Comparison of ENCODE assay signal across 29 cellular contexts in genomic region chr7:104089622-104090021, GRCh38.
DNase-seq lines count a peak whose midpoint lies in the region; ATAC-seq and TF ChIP-seq lines count a peak whose summit lies in the region.
"Had no signal": no experiment of that assay in that cellular context is flagged by ENCODE, and none has a peak within 500 bp of the region (broad histone marks: within the 10 kb centered on the region; RNA-seq: fewer than 3 reads in every experiment).

No MANE protein-coding gene starts in this region.

- H2AFZ ChIP-seq in neuronal stem cell (ENCODE audit: low read length), result peak overlapping the region; percentile 27

- ATAC-seq in GM19452 (IDR thresholded peaks at IDR 0.05; ENCODE audit: unreplicated experiment), result no peak
- no peak for ATAC-seq in GM21367 (IDR thresholded peaks at IDR 0.05; ENCODE audit: unreplicated experiment)
- ATAC-seq: activated naive CD8-positive, alpha-beta T cell treated with anti-CD3 and anti-CD28 coated beads, Interleukin-2, amount 50 U/mL, for 24 hours; foreskin keratinocyte; heart left ventricle; left ventricle myocardium superior; PC-3; sciatic nerve had no signal

- BruUV-seq in Caco-2 (replicated peaks; lab: Mats Ljungman, UMichigan), result no TSS peak

- TF ChIP-seq CTCF in Caco-2 (IDR thresholded peaks at IDR 0.05; ENCODE audit: insufficient read depth in 1 of 2, low read depth in 1 of 2, low read length in 1 of 2, severe bottlenecking in 1 of 2, unreplicated experiment in 1 of 2) (no peak), VCaP (conservative IDR thresholded peaks at IDR 0.05) (no peak)

- no peak overlapping the region for H2AK5ac ChIP-seq in neuronal stem cell (ENCODE audit: low read depth, low read length)

- no CpG with 5 or more reads among the region's 2 CpGs for whole genome bisulfite sequencing in neuronal stem cell (ENCODE audit: extremely low coverage in 2 of 2, insufficient read length in 2 of 2, insufficient replicate concordance in 1 of 2), 2 donors

- intact Hi-C loops in Caco-2 (cut with micrococcal nuclease; ENCODE audit: unreplicated experiment), result loop anchor here (1.0 to 5.0 kb wide), 3 partner anchors 24 to 567 kb away; no protein-coding TSS in a partner anchor

- no peak overlapping the region for H3K4me3 Mint-ChIP-seq in Caco-2 (ENCODE audit: unreplicated experiment)
- H3K4me3 Mint-ChIP-seq in T-helper 2 cell treated with Interferon-gamma antibody and Interleukin-4, amounts not matched to agents 5 μg/mL and 100 μg/mL, for 36 hours, result no peak overlapping the region
- H3K4me3 Mint-ChIP-seq: activated CD4-positive, alpha-beta memory T cell treated with anti-CD3 and anti-CD28 coated beads for 36 hours; activated naive CD8-positive, alpha-beta T cell treated with anti-CD3 and anti-CD28 coated beads, Interleukin-2, amount 50 U/mL, for 24 hours; dendritic cell treated with granulocyte-macrophage colony-stimulating factor and Interleukin-4, amounts not matched to agents 40 ng/mL and 50 ng/mL, for 4 days; HFFc6; IgD-negative memory B cell; T-helper 1 cell treated with Interleukin-12 subunit alpha and Interleukin-12 subunit beta and Interleukin-4 antibody, amounts not matched to agents 30 μg/mL and 1 μg/mL, for 36 hours had no signal

- no peak overlapping the region for H4K91ac ChIP-seq in neuronal stem cell (ENCODE audit: low read depth, low read length, poor library complexity)

- H3K9me3 ChIP-seq in Caco-2 (peaks cover 4% of the 10 kb centered on the region), neuronal stem cell (replicated peaks in 1 of 2; ENCODE audit: control insufficient read depth in 2 of 2, insufficient read depth in 1 of 2, low read depth in 1 of 2, low read length in 2 of 2) (no peaks in the 10 kb centered on the region)
- H3K9me3 ChIP-seq: esophagus muscularis mucosa, stomach, tibial artery, vagina had no signal

- peaks cover 9% of the 10 kb centered on the region for H3K36me3 Mint-ChIP-seq in Caco-2 (ENCODE audit: insufficient read depth, unreplicated experiment)
- H3K36me3 Mint-ChIP-seq in T-helper 2 cell treated with Interferon-gamma antibody and Interleukin-4, amounts not matched to agents 5 μg/mL and 100 μg/mL, for 36 hours (ENCODE audit: low read depth), result no peaks in the 10 kb centered on the region
- H3K36me3 Mint-ChIP-seq: activated CD4-positive, alpha-beta memory T cell treated with anti-CD3 and anti-CD28 coated beads for 36 hours had no signal

- H3K27ac ChIP-seq in VCaP (peak overlapping the region; percentile 59), neuronal stem cell (replicated peaks; ENCODE audit: low read length) (no peak overlapping the region)
- H3K27ac ChIP-seq: esophagus muscularis mucosa, foreskin keratinocyte, heart left ventricle, SK-N-MC, stomach, tibial artery, vagina had no signal

- H3K9me3 Mint-ChIP-seq in Caco-2 (ENCODE audit: unreplicated experiment), result peaks cover 7% of the 10 kb centered on the region
- no peaks in the 10 kb centered on the region for H3K9me3 Mint-ChIP-seq in T-helper 2 cell treated with Interferon-gamma antibody and Interleukin-4, amounts not matched to agents 5 μg/mL and 100 μg/mL, for 36 hours
- H3K9me3 Mint-ChIP-seq: activated CD4-positive, alpha-beta memory T cell treated with anti-CD3 and anti-CD28 coated beads for 36 hours; activated naive CD8-positive, alpha-beta T cell treated with anti-CD3 and anti-CD28 coated beads, Interleukin-2, amount 50 U/mL, for 24 hours; dendritic cell treated with granulocyte-macrophage colony-stimulating factor and Interleukin-4, amounts not matched to agents 40 ng/mL and 50 ng/mL, for 4 days; HFFc6; T-helper 1 cell treated with Interleukin-12 subunit alpha and Interleukin-12 subunit beta and Interleukin-4 antibody, amounts not matched to agents 30 μg/mL and 1 μg/mL, for 36 hours had no signal

- H4K8ac ChIP-seq in neuronal stem cell (ENCODE audit: low read depth, low read length), result no peak overlapping the region

- DNase-seq in Caco-2 (peak; percentile 46 to 60), NCI-H146 treated with DMSO at 0.1 percent for 48 hours (lab: John Stamatoyannopoulos, UW; ENCODE audit: unreplicated experiment) (peak; percentile 72), neuronal stem cell (ENCODE audit: low spot score) (peak; percentile 43)
- DNase-seq in T-helper 2 cell treated with Interferon-gamma antibody and Interleukin-4, amounts not matched to agents 5 μg/mL and 100 μg/mL, for 36 hours (ENCODE audit: low spot score), result no peak
- DNase-seq: activated CD4-positive, alpha-beta memory T cell treated with anti-CD3 and anti-CD28 coated beads for 36 hours; activated CD4-positive, CD25-positive, alpha-beta regulatory T cell treated with anti-CD3 and anti-CD28 coated beads, Interleukin-2, amount 50 U/mL, for 72 hours; activated naive CD4-positive, alpha-beta T cell; activated naive CD8-positive, alpha-beta T cell treated with anti-CD3 and anti-CD28 coated beads, Interleukin-2, amount 50 U/mL, for 24 hours; caudate nucleus; foreskin keratinocyte; heart left ventricle; HFFc6; islet precursor cell; left ventricle myocardium superior; NCI-H510A; PC-3; stomach; tibial artery had no signal

- POLR2A ChIA-PET in Caco-2 (lab: Charles Lee), result no interaction called here

- no peak overlapping the region for H3K9ac ChIP-seq in neuronal stem cell (ENCODE audit: low read depth, low read length, poor library complexity)

- H2BK5ac ChIP-seq in neuronal stem cell (ENCODE audit: low read length), result no peak overlapping the region

- no peak overlapping the region for H2BK12ac ChIP-seq in neuronal stem cell (ENCODE audit: low read length)

- H3K27ac Mint-ChIP-seq in Caco-2 (ENCODE audit: unreplicated experiment), result peak overlapping the region; percentile 43
- H3K27ac Mint-ChIP-seq in T-helper 2 cell treated with Interferon-gamma antibody and Interleukin-4, amounts not matched to agents 5 μg/mL and 100 μg/mL, for 36 hours, result no peak overlapping the region
- H3K27ac Mint-ChIP-seq: activated CD4-positive, alpha-beta memory T cell treated with anti-CD3 and anti-CD28 coated beads for 36 hours; activated naive CD8-positive, alpha-beta T cell treated with anti-CD3 and anti-CD28 coated beads, Interleukin-2, amount 50 U/mL, for 24 hours; dendritic cell treated with granulocyte-macrophage colony-stimulating factor and Interleukin-4, amounts not matched to agents 40 ng/mL and 50 ng/mL, for 4 days; HFFc6; IgD-negative memory B cell; progenitor cell of endocrine pancreas; T-helper 1 cell treated with Interleukin-12 subunit alpha and Interleukin-12 subunit beta and Interleukin-4 antibody, amounts not matched to agents 30 μg/mL and 1 μg/mL, for 36 hours had no signal

- no peaks in the 10 kb centered on the region for H3K27me3 Mint-ChIP-seq in Caco-2 (ENCODE audit: insufficient read depth, unreplicated experiment)
- H3K27me3 Mint-ChIP-seq in T-helper 2 cell treated with Interferon-gamma antibody and Interleukin-4, amounts not matched to agents 5 μg/mL and 100 μg/mL, for 36 hours (ENCODE audit: low read depth), result peaks cover 4% of the 10 kb centered on the region
- H3K27me3 Mint-ChIP-seq: dendritic cell treated with granulocyte-macrophage colony-stimulating factor and Interleukin-4, amounts not matched to agents 40 ng/mL and 50 ng/mL, for 4 days had no signal

- H3K4me3 ChIP-seq in Caco-2 (ENCODE audit: low read depth, low read length) (no peak overlapping the region), neuronal stem cell (ENCODE audit: low read length in 2 of 2) (no peak overlapping the region)
- H3K4me3 ChIP-seq: esophagus muscularis mucosa, heart left ventricle, SK-N-MC, stomach, tibial artery, vagina had no signal

- H3K4me1 ChIP-seq in Caco-2 (peaks cover 12% of the 10 kb centered on the region), neuronal stem cell (ENCODE audit: control insufficient read depth in 2 of 2, insufficient read depth in 1 of 2, low read depth in 1 of 2, low read length in 2 of 2) (peaks cover 2 to 5% of the 10 kb centered on the region in 2 donors)
- H3K4me1 ChIP-seq: esophagus muscularis mucosa, foreskin keratinocyte, heart left ventricle, stomach, tibial artery, vagina had no signal

- peaks cover 19% of the 10 kb centered on the region for H3K4me1 Mint-ChIP-seq in Caco-2 (ENCODE audit: low read depth, unreplicated experiment)
- no peaks in the 10 kb centered on the region for H3K4me1 Mint-ChIP-seq in T-helper 2 cell treated with Interferon-gamma antibody and Interleukin-4, amounts not matched to agents 5 μg/mL and 100 μg/mL, for 36 hours (ENCODE audit: low read depth)
- H3K4me1 Mint-ChIP-seq: activated naive CD8-positive, alpha-beta T cell treated with anti-CD3 and anti-CD28 coated beads, Interleukin-2, amount 50 U/mL, for 24 hours; IgD-negative memory B cell had no signal

- no peak overlapping the region for H3K14ac ChIP-seq in neuronal stem cell (ENCODE audit: low read length)

- no peak overlapping the region for H3K23ac ChIP-seq in neuronal stem cell (ENCODE audit: low read depth, low read length, poor library complexity)

- H3K18ac ChIP-seq in neuronal stem cell (ENCODE audit: low read length), result no peak overlapping the region

- no peak overlapping the region for H2BK15ac ChIP-seq in neuronal stem cell (ENCODE audit: low read length)

- no peak overlapping the region for H3K4me2 ChIP-seq in neuronal stem cell (ENCODE audit: insufficient read depth, low read length, poor library complexity, severe bottlenecking)

- no peaks in the 10 kb centered on the region for H3K79me1 ChIP-seq in neuronal stem cell (ENCODE audit: low read depth, low read length)

- H3K36me3 ChIP-seq in Caco-2 (ENCODE audit: control insufficient read depth, insufficient read depth, low read length) (no peaks in the 10 kb centered on the region), neuronal stem cell (replicated peaks in 1 of 2; ENCODE audit: control insufficient read depth in 2 of 2, insufficient read depth in 2 of 2, low read length in 2 of 2) (no peaks in the 10 kb centered on the region)
- H3K36me3 ChIP-seq: esophagus muscularis mucosa, heart left ventricle, stomach, tibial artery, vagina had no signal

- no peaks in the 10 kb centered on the region for H3K27me3 ChIP-seq in Caco-2 (replicated peaks; ENCODE audit: control insufficient read depth, insufficient read depth, low read length)
- no peaks in the 10 kb centered on the region for H3K27me3 ChIP-seq in neuronal stem cell (ENCODE audit: control insufficient read depth in 3 of 3, insufficient read depth in 3 of 3, low read depth in 1 of 3, low read length in 3 of 3)
- H3K27me3 ChIP-seq: foreskin keratinocyte, stomach, tibial artery, vagina had no signal

- no peak overlapping the region for H3K4ac ChIP-seq in neuronal stem cell (ENCODE audit: low read length)

- no peak overlapping the region for H2BK120ac ChIP-seq in neuronal stem cell (ENCODE audit: low read depth, low read length)

- CTCF ChIA-PET in Caco-2 (lab: Charles Lee), result no interaction called here
